ENCODE assay signal across 25 cellular contexts in genomic region chr13:47420012-47420411, GRCh38.
DNase-seq lines count a peak whose midpoint lies in the region; TF ChIP-seq lines count a peak whose summit lies in the region.
"Had no signal": no experiment of that assay in that cellular context is flagged by ENCODE, and none has a peak within 500 bp of the region (broad histone marks: within the 10 kb centered on the region; RNA-seq: fewer than 3 reads in every experiment).

No MANE protein-coding gene starts in this region.

- no peaks in the 10 kb centered on the region for H3K79me1 ChIP-seq in mesenchymal stem cell (replicated peaks; ENCODE audit: low read length, poor library complexity, severe bottlenecking)

- peaks cover 2% of the 10 kb centered on the region for H3K4me1 ChIP-seq in mesenchymal stem cell (ENCODE audit: control insufficient read depth, insufficient read depth, low read depth, low read length)
- H3K4me1 ChIP-seq: colonic mucosa, SJCRH30, spleen had no signal

- H3K4ac ChIP-seq in mesenchymal stem cell (ENCODE audit: low read depth in 1 of 2, low read length in 2 of 2) = peak overlapping the region in 1 of 2 experiments; percentile 24

- DNase-seq in AG10803 (ENCODE audit: low read depth) (peak; percentile 15), LHCN-M2 (ENCODE audit: low read depth) (peak; percentile 41), fibroblast of gingiva (ENCODE audit: low read depth) (peak; percentile 33), mesenchymal stem cell (peak; percentile 19), OCI-M1 (lab: John Stamatoyannopoulos, UW) (no peak), NCI-H748 treated with DMSO at 0.1 percent for 48 hours (lab: John Stamatoyannopoulos, UW) (no peak), DMS153 treated with DMSO at 0.1 percent for 48 hours (lab: John Stamatoyannopoulos, UW; ENCODE audit: unreplicated experiment) (no peak)
- no peak for DNase-seq in T-helper 2 cell treated with Interferon-gamma antibody and Interleukin-4, amounts not matched to agents 5 μg/mL and 100 μg/mL, for 36 hours (ENCODE audit: low spot score)
- DNase-seq: activated CD4-positive, alpha-beta T cell treated with anti-CD3 and anti-CD28 coated beads, Interleukin-2, amount 50 U/mL, for 4 hours; activated CD8-positive, alpha-beta memory T cell treated with anti-CD3 and anti-CD28 coated beads, Interleukin-2, amount 50 U/mL, for 48 hours; CD4-positive, alpha-beta memory T cell; colonic mucosa; GF-D8; head of caudate nucleus; KG1; NCI-H187 treated with DMSO at 0.1 percent for 48 hours; NCI-H774; PC-9; SJCRH30; spleen; stimulated activated CD4-positive, alpha-beta T cell treated with anti-CD3 and anti-CD28 coated beads, Interleukin-4, amount 100 ng/mL, for 24 hours; stimulated activated naive CD4-positive, alpha-beta T cell treated with Interleukin-2 at 50 U/mL for 16 hours; WERI-Rb-1 had no signal

- H3K27me3 ChIP-seq in mesenchymal stem cell (ENCODE audit: control insufficient read depth in 1 of 2, insufficient read depth in 1 of 2, low read length in 2 of 2) = no peaks in the 10 kb centered on the region
- H3K27me3 ChIP-seq: colonic mucosa, neutrophil, SJCRH30, spleen had no signal

- H2AK5ac ChIP-seq in mesenchymal stem cell (ENCODE audit: low read length, severe bottlenecking) = no peak overlapping the region

- WGBS in mesenchymal stem cell = 100% methylated on average over 1 of the region's 1 CpG

- no peak overlapping the region for H2BK120ac ChIP-seq in mesenchymal stem cell (ENCODE audit: low read depth, low read length)

- H3K36me3 Mint-ChIP-seq in T-helper 2 cell treated with Interferon-gamma antibody and Interleukin-4, amounts not matched to agents 5 μg/mL and 100 μg/mL, for 36 hours (ENCODE audit: low read depth) = no peaks in the 10 kb centered on the region
- H3K36me3 Mint-ChIP-seq: CD4-positive, alpha-beta memory T cell had no signal

- H2BK15ac ChIP-seq in mesenchymal stem cell (ENCODE audit: low read depth, poor library complexity, severe bottlenecking) = peak overlapping the region; percentile 77

- H4K91ac ChIP-seq in mesenchymal stem cell (ENCODE audit: low read length) = no peak overlapping the region

- H3K27me3 Mint-ChIP-seq in T-helper 2 cell treated with Interferon-gamma antibody and Interleukin-4, amounts not matched to agents 5 μg/mL and 100 μg/mL, for 36 hours (ENCODE audit: low read depth) = no peaks in the 10 kb centered on the region
- H3K27me3 Mint-ChIP-seq: CD4-positive, alpha-beta memory T cell had no signal

- no peak overlapping the region for H3K4me2 ChIP-seq in mesenchymal stem cell (ENCODE audit: low read length, poor library complexity, severe bottlenecking)
- H3K4me2 ChIP-seq: PC-9 had no signal

- no peak overlapping the region for H3K9ac ChIP-seq in mesenchymal stem cell (ENCODE audit: low read length)

- H3K4me1 Mint-ChIP-seq in T-helper 2 cell treated with Interferon-gamma antibody and Interleukin-4, amounts not matched to agents 5 μg/mL and 100 μg/mL, for 36 hours (ENCODE audit: low read depth) = no peaks in the 10 kb centered on the region
- H3K4me1 Mint-ChIP-seq: CD4-positive, alpha-beta memory T cell had no signal

- H2BK5ac ChIP-seq in mesenchymal stem cell (ENCODE audit: low read depth, low read length, poor library complexity, severe bottlenecking) = no peak overlapping the region

- H3K4me3 Mint-ChIP-seq in T-helper 2 cell treated with Interferon-gamma antibody and Interleukin-4, amounts not matched to agents 5 μg/mL and 100 μg/mL, for 36 hours = no peak overlapping the region
- H3K4me3 Mint-ChIP-seq: CD4-positive, alpha-beta memory T cell; T-helper 1 cell treated with Interleukin-12 subunit alpha and Interleukin-12 subunit beta and Interleukin-4 antibody, amounts not matched to agents 30 μg/mL and 1 μg/mL, for 36 hours had no signal

- H3K27ac ChIP-seq in mesenchymal stem cell (ENCODE audit: low read length, poor library complexity, severe bottlenecking) = no peak overlapping the region
- H3K27ac ChIP-seq: colonic mucosa, neutrophil, PC-9, SJCRH30, spleen, WERI-Rb-1 had no signal

- no peak overlapping the region for H4K8ac ChIP-seq in mesenchymal stem cell (ENCODE audit: low read length)

- no peak overlapping the region for H3K14ac ChIP-seq in mesenchymal stem cell (ENCODE audit: low read length in 2 of 2)

- no peaks in the 10 kb centered on the region for H3K36me3 ChIP-seq in mesenchymal stem cell (ENCODE audit: control insufficient read depth in 1 of 2, insufficient read depth in 2 of 2, low read depth in 1 of 2, low read length in 2 of 2)
- H3K36me3 ChIP-seq: colonic mucosa, neutrophil, SJCRH30, spleen, WERI-Rb-1 had no signal

- no peak overlapping the region for H2AFZ ChIP-seq in mesenchymal stem cell (ENCODE audit: low read depth, low read length)
- H2AFZ ChIP-seq: PC-9 had no signal

- no peak overlapping the region for H3K4me3 ChIP-seq in AG10803 (ENCODE audit: low read length)
- no peak overlapping the region for H3K4me3 ChIP-seq in mesenchymal stem cell (ENCODE audit: insufficient read depth in 1 of 2, low read depth in 1 of 2, low read length in 2 of 2)
- H3K4me3 ChIP-seq: colonic mucosa, PC-9, SJCRH30, spleen had no signal

- H3K9me3 ChIP-seq in mesenchymal stem cell (ENCODE audit: control insufficient read depth, low read length) = no peaks in the 10 kb centered on the region
- H3K9me3 ChIP-seq: colonic mucosa, neutrophil, SJCRH30, spleen had no signal

- H3K18ac ChIP-seq in mesenchymal stem cell (ENCODE audit: low read depth in 1 of 2, low read length in 2 of 2) = peak overlapping the region in 1 of 2 experiments; percentile 19

- peak; percentile 24 for TF ChIP-seq CTCF in AG10803 (conservative IDR thresholded peaks at IDR 0.05; ENCODE audit: low read length)

- no peaks in the 10 kb centered on the region for H3K9me3 Mint-ChIP-seq in T-helper 2 cell treated with Interferon-gamma antibody and Interleukin-4, amounts not matched to agents 5 μg/mL and 100 μg/mL, for 36 hours
- H3K9me3 Mint-ChIP-seq: T-helper 1 cell treated with Interleukin-12 subunit alpha and Interleukin-12 subunit beta and Interleukin-4 antibody, amounts not matched to agents 30 μg/mL and 1 μg/mL, for 36 hours had no signal

- H3K27ac Mint-ChIP-seq in T-helper 2 cell treated with Interferon-gamma antibody and Interleukin-4, amounts not matched to agents 5 μg/mL and 100 μg/mL, for 36 hours = no peak overlapping the region
- H3K27ac Mint-ChIP-seq: CD4-positive, alpha-beta memory T cell; T-helper 1 cell treated with Interleukin-12 subunit alpha and Interleukin-12 subunit beta and Interleukin-4 antibody, amounts not matched to agents 30 μg/mL and 1 μg/mL, for 36 hours had no signal

- no peak overlapping the region for H3K23ac ChIP-seq in mesenchymal stem cell (ENCODE audit: low read length in 2 of 2)

- peak overlapping the region in 1 of 2 experiments; percentile 55 for H2BK12ac ChIP-seq in mesenchymal stem cell (ENCODE audit: low read length in 2 of 2)

Comparison
In these comparisons a context has a peak if more than half of its experiments do, and no peak if none do; other contexts are left out.
1. DNase-seq: peak in AG10803 (single experiment), LHCN-M2 (single experiment), fibroblast of gingiva (single experiment) and mesenchymal stem cell (single experiment); none in T-helper 2 cell treated with Interferon-gamma antibody and Interleukin-4, amounts not matched to agents 5 μg/mL and 100 μg/mL, for 36 hours (single experiment), OCI-M1 (single experiment), NCI-H748 treated with DMSO at 0.1 percent for 48 hours (single experiment) and DMS153 treated with DMSO at 0.1 percent for 48 hours (single experiment).